In genomic region chr10:55351431-55351830, GRCh38 we compare ENCODE assay signal across 36 cellular contexts.
"Had no signal": no experiment of that assay in that cellular context is flagged by ENCODE, and none has a peak within 500 bp of the region (broad histone marks: within the 10 kb centered on the region; RNA-seq: fewer than 3 reads in every experiment).

No MANE protein-coding gene starts in this region.

- DNase-seq: activated B cell treated with CpG ODN at 0.5 μM for 24 hours; activated CD4-positive, alpha-beta T cell treated with anti-CD3 and anti-CD28 coated beads for 4 hours; activated CD4-positive, alpha-beta T cell treated with anti-CD3 and anti-CD28 coated beads, Interleukin-2, amount 50 U/mL, for 4 hours; activated CD4-positive, CD25-positive, alpha-beta regulatory T cell treated with anti-CD3 and anti-CD28 coated beads, Interleukin-2, amount 50 U/mL, for 72 hours; activated CD8-positive, alpha-beta T cell treated with anti-CD3 and anti-CD28 coated beads for 36 hours; activated gamma-delta T cell treated with Interleukin-2 at 50 U/mL for 16 hours; activated naive CD4-positive, alpha-beta T cell treated with anti-CD3 and anti-CD28 coated beads for 36 hours; activated T-cell treated with anti-CD3 and anti-CD28 coated beads, Interleukin-2, amount 50 U/mL, for 1 hour; adrenal gland; body of pancreas; MG63; NCI-H1048; NCI-H1105 treated with DMSO at 0.1 percent for 48 hours; NCI-H1436; NCI-H1694 treated with DMSO at 0.1 percent for 48 hours; NCI-H2029; NCI-H2171 treated with DMSO at 0.1 percent for 48 hours; NCI-H2227 treated with DMSO at 0.1 percent for 48 hours; NCI-H446; NCI-H510A treated with DMSO at 0.1 percent for 48 hours; NCI-H69; NK-92 treated with Interleukin-12 subunit alpha and Interleukin-12 subunit beta, amount 100 ng/mL, for 24 hours; PC-3; Peyer's patch; RPMI8226; SHP77 treated with DMSO at 0.1 percent for 48 hours; SW 1271; T-helper 1 cell; T-helper 2 cell; T-helper 9 cell had no signal

- H3K27ac ChIP-seq: adrenal gland, body of pancreas, breast epithelium, Peyer's patch, SJSA1, VCaP had no signal

- H3K4me1 Mint-ChIP-seq: activated B cell treated with CpG ODN at 0.5 μM for 24 hours had no signal

- H3K27me3 ChIP-seq: adrenal gland, body of pancreas, breast epithelium, MG63, Peyer's patch, SJSA1 had no signal

- H3K9me3 Mint-ChIP-seq: activated T-helper 1 cell treated with anti-CD3 and anti-CD28 coated beads, Interleukin-12 subunit alpha, Interleukin-12 subunit beta, Interleukin-2, Interleukin-4 antibody, amounts not matched to agents 30 ng/mL and 10 ng/mL and 1 ng/mL, durations not matched to agents 14 hours and 24 hours and 36 hours had no signal

- H3K36me3 Mint-ChIP-seq: activated naive CD4-positive, alpha-beta T cell treated with anti-CD3 and anti-CD28 coated beads, Interleukin-2, amount 50 U/mL, for 72 hours had no signal

- H3K27me3 Mint-ChIP-seq: activated B cell treated with CpG ODN at 0.5 μM for 24 hours; activated CD8-positive, alpha-beta T cell treated with anti-CD3 and anti-CD28 coated beads for 36 hours had no signal

- H3K4me3 ChIP-seq: adrenal gland, body of pancreas, breast epithelium, K562, MG63, Peyer's patch, SJSA1 had no signal

- H3K9me3 ChIP-seq: adrenal gland, body of pancreas, breast epithelium, MG63, Peyer's patch had no signal

- H3K4me1 ChIP-seq: adrenal gland, body of pancreas, breast epithelium, Peyer's patch, SJSA1 had no signal

- H3K27ac Mint-ChIP-seq: activated B cell treated with CpG ODN at 0.5 μM for 24 hours; activated CD8-positive, alpha-beta T cell treated with anti-CD3 and anti-CD28 coated beads for 36 hours; activated naive CD4-positive, alpha-beta T cell treated with anti-CD3 and anti-CD28 coated beads for 36 hours; activated naive CD4-positive, alpha-beta T cell treated with anti-CD3 and anti-CD28 coated beads, Interleukin-2, amount 50 U/mL, for 72 hours; activated T-helper 1 cell treated with anti-CD3 and anti-CD28 coated beads, Interleukin-12 subunit alpha, Interleukin-12 subunit beta, Interleukin-2, Interleukin-4 antibody, amounts not matched to agents 30 ng/mL and 10 ng/mL and 1 ng/mL, durations not matched to agents 14 hours and 24 hours and 36 hours had no signal

- H3K4me3 Mint-ChIP-seq: activated B cell treated with CpG ODN at 0.5 μM for 24 hours; activated CD8-positive, alpha-beta T cell treated with anti-CD3 and anti-CD28 coated beads for 36 hours; activated naive CD4-positive, alpha-beta T cell treated with anti-CD3 and anti-CD28 coated beads for 36 hours; activated T-helper 1 cell treated with anti-CD3 and anti-CD28 coated beads, Interleukin-12 subunit alpha, Interleukin-12 subunit beta, Interleukin-2, Interleukin-4 antibody, amounts not matched to agents 30 ng/mL and 10 ng/mL and 1 ng/mL, durations not matched to agents 14 hours and 24 hours and 36 hours had no signal

- H3K36me3 ChIP-seq: adrenal gland, breast epithelium, MG63, Peyer's patch, SJSA1 had no signal
